ENCODE assay signal across 8 cellular contexts in genomic region chr6:44223471-44224153, GRCh38. TPM values are rescaled to one million over a fixed set of nuclear protein-coding genes. Genes with fewer than 3 reads are reported as not detected.
DNase-seq lines count a peak whose midpoint lies in the region; ATAC-seq, FAIRE-seq and TF ChIP-seq lines count a peak whose summit lies in the region.

SLC29A1 (plus strand) TSS chr6:44223595; CDS start chr6:44227314, 3,719 bp downstream.

- TF ChIP-seq CTCF in GM10248 (IDR thresholded peaks at IDR 0.05; ENCODE audit: control extremely low read depth, extremely low read depth, low read depth, missing control alignments) (no peak), keratinocyte (optimal IDR thresholded peaks at IDR 0.05 in 1 of 3, IDR thresholded peaks at IDR 0.05 in 1 of 3, conservative IDR thresholded peaks at IDR 0.05 in 1 of 3; ENCODE audit: extremely low read depth in 1 of 3, insufficient read depth in 2 of 3, low read length in 3 of 3) (no peak)

- no peaks in the 10 kb centered on the region for H3K9me1 ChIP-seq in keratinocyte (ENCODE audit: control insufficient read depth, extremely low read depth, insufficient read depth, low read length)

- H3K4me1 ChIP-seq in keratinocyte (ENCODE audit: control insufficient read depth, extremely low read depth, insufficient read depth, low read length) = peaks cover 46% of the 10 kb centered on the region

- FAIRE-seq in keratinocyte (lab: Jason Lieb, UNC) = no peak

- peaks cover 5 to 7% of the 10 kb centered on the region in 2 experiments for H3K36me3 ChIP-seq in keratinocyte (ENCODE audit: control insufficient read depth in 2 of 2, extremely low read depth in 1 of 2, insufficient read depth in 2 of 2, low read length in 2 of 2)

- H4K20me1 ChIP-seq in keratinocyte (ENCODE audit: control insufficient read depth, extremely low read depth, insufficient read depth, low read length) = no peaks in the 10 kb centered on the region

- ATAC-seq in HG02763 (IDR thresholded peaks at IDR 0.05; ENCODE audit: unreplicated experiment) (peak; percentile 45), HG03469 (IDR thresholded peaks at IDR 0.05; ENCODE audit: unreplicated experiment) (no peak)

- no peaks in the 10 kb centered on the region for H3K9me3 ChIP-seq in keratinocyte (ENCODE audit: control insufficient read depth, low read depth, low read length)

- H3K4me3 ChIP-seq in keratinocyte (ENCODE audit: control insufficient read depth in 2 of 3, extremely low read depth in 1 of 3, insufficient read depth in 2 of 3, low read depth in 1 of 3, low read length in 3 of 3) = peak within 1 kb of the TSS; percentile 60 to 88 (median 82)

- no peaks in the 10 kb centered on the region for H3K27me3 ChIP-seq in keratinocyte (ENCODE audit: control insufficient read depth, extremely low read depth, insufficient read depth, low read length)

- CTCF ChIA-PET in GM10248 (lab: Yijun Ruan, JAX) = interaction anchor here (0.9 to 6.8 kb wide), 11 partner anchors 10 to 145 kb away, joined by 3 to 116 read pairs (median 10); partner anchors contain the start of gene HSP90AB1

- dilution Hi-C loops in keratinocyte (cut with MboI; ENCODE audit: extremely low pct_ligation_motif_present, low sequenced_read_pairs) = no loop called here

- peak within 1 kb of the TSS; percentile 73 for H3K27ac ChIP-seq in caudate nucleus (ENCODE audit: low read depth, low read length)
- H3K27ac ChIP-seq in keratinocyte (ENCODE audit: control insufficient read depth, insufficient read depth, low read length) = peak within 1 kb of the TSS; percentile 13

- peaks cover 22% of the 10 kb centered on the region for H3K79me2 ChIP-seq in keratinocyte (ENCODE audit: control insufficient read depth, insufficient read depth, low read length)

- POLR2A ChIA-PET in GM10248 (lab: Yijun Ruan, JAX) = interaction anchor here (0.6 to 3.3 kb wide), 7 partner anchors 14 to 164 kb away, joined by 3 to 21 read pairs (median 4); partner anchors contain the start of genes CDC5L, HSP90AB1 and SLC35B2

- peak within 1 kb of the TSS; percentile 89 for H3K4me2 ChIP-seq in keratinocyte (ENCODE audit: control insufficient read depth, extremely low read depth, insufficient read depth, low read depth, low read length)

- DNase-seq in GM10248 (ENCODE audit: extremely low spot score) (peak; percentile 92), NCI-H2227 treated with DMSO at 0.1 percent for 48 hours (lab: John Stamatoyannopoulos, UW) (peak; percentile 45), caudate nucleus (lab: John Stamatoyannopoulos, UW) (peak in 46 of 61 donors; percentile 21 to 84 (median 52)), keratinocyte (ENCODE audit: low read depth, low spot score) (no peak)
- DNase-seq in activated CD4-positive, CD25-positive, alpha-beta regulatory T cell (lab: John Stamatoyannopoulos, UW) = peak; percentile 65 to 76 (median 70)
- DNase-seq in stimulated activated CD4-positive, alpha-beta T cell treated with anti-CD3 and anti-CD28 coated beads, Interleukin-15, amount 100 ng/mL, for 48 hours (ENCODE audit: low read depth in 2 of 2) = peak; percentile 70 to 84

- peak within 1 kb of the TSS; percentile 88 for H2AFZ ChIP-seq in keratinocyte (ENCODE audit: control insufficient read depth, low read length)

- H3K9ac ChIP-seq in keratinocyte (ENCODE audit: control insufficient read depth, extremely low read depth, insufficient read depth, low read length) = peak within 1 kb of the TSS; percentile 58

RNA-seq across cellular contexts. Expression of gene SLC29A1, which starts in this region (rescaled TPM):
- polyA plus RNA-seq in keratinocyte = 51.0 to 69.8 TPM (median 55.3 TPM) in 3 replicates
- 5.1 TPM for polyA plus RNA-seq in keratinocyte (2011; ENCODE audit: low read depth)
- polyA plus RNA-seq in keratinocyte (2011; cell fraction: cytosol; rRNA removed) = 29.3 and 31.8 TPM in 2 replicates
- polyA plus RNA-seq in keratinocyte (2011; cell fraction: nucleus; rRNA removed) = 81.3 and 83.5 TPM in 2 replicates
- polyA plus RNA-seq in keratinocyte (2012; ENCODE audit: low replicate concordance) = 21.2 and 44.8 TPM in 2 replicates
- polyA minus RNA-seq in keratinocyte = 78.3 to 107 TPM (median 93.2 TPM) in 3 replicates
- polyA minus RNA-seq in keratinocyte (2011; cell fraction: cytosol; rRNA and poly(A)+ RNA removed) = 54.3 TPM
- polyA minus RNA-seq in keratinocyte (2011; cell fraction: nucleus; rRNA and poly(A)+ RNA removed) = 31.4 and 37.5 TPM in 2 replicates
